ENCODE assay signal across 1 cellular context in genomic region chr4:173370477-173371291, GRCh38.
TF ChIP-seq lines count a peak whose summit lies in the region.

Gene SAP30, plus strand, starts transcription at chr4:173370954. Its CDS starts 229 bp downstream, at chr4:173371183.

TF ChIP-seq in K562, 482 proteins besides CTCF, POLR2A, EP300 and RAD21 (continued from another document and continues in another):
- TF ChIP-seq RREB1 (CRISPR knock-in tag; IDR thresholded peaks at IDR 0.05) (no peak), GATAD2A (IDR thresholded peaks at IDR 0.05) (0 out of 2 replicates have a peak, but pooled peaks have one; percentile 14), NUFIP1 (IDR thresholded peaks at IDR 0.05; ENCODE audit: partially characterized antibody) (no peak), SUPT5H (IDR thresholded peaks at IDR 0.05) (peak; percentile 86), MEF2D (tag; conservative IDR thresholded peaks at IDR 0.05; ENCODE audit: low read depth) (no peak), ELF2 (CRISPR knock-in tag; IDR thresholded peaks at IDR 0.05) (no peak), NFXL1 (CRISPR knock-in tag; IDR thresholded peaks at IDR 0.05) (no peak), CREB3L1 (IDR thresholded peaks at IDR 0.05; ENCODE audit: borderline replicate concordance, low read depth) (peak; percentile 60; the same call in 1 of the 2 replicates), ZNF184 (CRISPR knock-in tag; IDR thresholded peaks at IDR 0.05) (no peak), ZNF707 (CRISPR knock-in tag; conservative IDR thresholded peaks at IDR 0.05) (no peak), HBP1 (CRISPR knock-in tag; IDR thresholded peaks at IDR 0.05) (no peak), SMARCE1 (IDR thresholded peaks at IDR 0.05) (no peak), CTBP1 (IDR thresholded peaks at IDR 0.05; ENCODE audit: borderline replicate concordance) (peak; percentile 61; the same call in 1 of the 2 replicates), ZBTB11 (CRISPR knock-in tag; IDR thresholded peaks at IDR 0.05) (0 out of 6 replicates have a peak, but pooled peaks of 1 of the 3 experiments have one; percentile 19), MEIS2 (IDR thresholded peaks at IDR 0.05; ENCODE audit: partially characterized antibody) (peak; percentile 63), UBTF (IDR thresholded peaks at IDR 0.05; ENCODE audit: borderline replicate concordance in 1 of 2, low read depth in 2 of 2, low read length in 2 of 2) (peak in 1 of 2 experiments; percentile 63; a peak in 2 of 4 replicates), TAF9B (IDR thresholded peaks at IDR 0.05; ENCODE audit: partially characterized antibody) (no peak), BCL6 (CRISPR knock-in tag; IDR thresholded peaks at IDR 0.05) (no peak), SRSF3 (IDR thresholded peaks at IDR 0.05; ENCODE audit: insufficient read depth, low read length) (no peak), THAP7 (CRISPR knock-in tag; IDR thresholded peaks at IDR 0.05) (no peak), ZNF589 (CRISPR knock-in tag; IDR thresholded peaks at IDR 0.05; ENCODE audit: low read depth) (peak; percentile 4; the same call in 1 of the 2 replicates), ZNF280A (IDR thresholded peaks at IDR 0.05; ENCODE audit: low read depth, partially characterized antibody) (no peak), ZNF175 (CRISPR knock-in tag; IDR thresholded peaks at IDR 0.05; ENCODE audit: low read depth) (no peak), RNF219 (CRISPR knock-in tag; IDR thresholded peaks at IDR 0.05) (no peak), PHF20 (IDR thresholded peaks at IDR 0.05; ENCODE audit: partially characterized antibody) (peak; percentile 57), ZFP91 (CRISPR knock-in tag; IDR thresholded peaks at IDR 0.05) (no peak), ESRRB (CRISPR knock-in tag; IDR thresholded peaks at IDR 0.05; ENCODE audit: borderline replicate concordance) (no peak), MCM3 (IDR thresholded peaks at IDR 0.05) (no peak), RBM15 (IDR thresholded peaks at IDR 0.05; ENCODE audit: insufficient read depth, low read length) (no peak), MCM7 (IDR thresholded peaks at IDR 0.05) (no peak), FOXO4 (CRISPR knock-in tag; IDR thresholded peaks at IDR 0.05) (no peak), CHD1 (IDR thresholded peaks at IDR 0.05; ENCODE audit: low read length) (no peak)
